Comparison of ENCODE assay signal across 8 cellular contexts in the genomic region with DNA sequence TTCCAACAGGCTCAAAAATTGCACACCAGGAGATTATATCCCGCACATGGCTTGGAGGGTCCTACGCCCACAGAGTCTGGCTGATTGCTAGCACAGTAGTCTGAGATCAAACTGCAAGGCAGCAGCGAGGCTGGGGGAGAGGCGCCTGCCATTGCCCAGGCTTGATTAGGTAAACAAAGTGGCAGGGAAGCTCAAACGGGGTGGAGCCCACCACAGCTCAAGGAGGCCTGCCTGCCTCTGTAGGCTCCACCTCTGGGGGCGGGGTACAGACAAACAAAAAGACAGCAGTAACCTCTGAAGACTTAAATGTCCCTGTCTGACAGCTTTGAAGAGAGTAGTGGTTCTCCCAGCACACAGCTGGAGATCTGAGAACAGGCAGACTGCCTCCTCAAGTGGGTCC. TPM values are rescaled to one million over a fixed set of nuclear protein-coding genes. Genes with fewer than 3 reads are reported as not detected.
"Had no signal": no experiment of that assay in that cellular context is flagged by ENCODE, and none has a peak within 500 bp of the region (broad histone marks: within the 10 kb centered on the region; RNA-seq: fewer than 3 reads in every experiment).

No MANE protein-coding gene starts in this region.

RNA-seq across cellular contexts. Expression of a gene that starts 19.3 kb away (rescaled TPM):
- total RNA-seq: OCI-LY7, PC-9, Peyer's patch, RPMI7951, SJCRH30, SJSA1, SK-MEL-5, T-cell had no signal
